Comparison of ENCODE assay signal across 8 cellular contexts in genomic region chr5:100647461-100648230, GRCh38.
DNase-seq lines count a peak whose midpoint lies in the region; ATAC-seq and TF ChIP-seq lines count a peak whose summit lies in the region.
"Had no signal": no experiment of that assay in that cellular context is flagged by ENCODE, and none has a peak within 500 bp of the region (broad histone marks: within the 10 kb centered on the region; RNA-seq: fewer than 3 reads in every experiment).

No MANE protein-coding gene starts in this region.

- no peak overlapping the region for H3K27ac Mint-ChIP-seq in WTC11
- H3K27ac Mint-ChIP-seq: dendritic cell treated with granulocyte-macrophage colony-stimulating factor and Interleukin-4, amounts not matched to agents 40 ng/mL and 50 ng/mL, for 4 days had no signal

- CTCF ChIA-PET in WTC11 (lab: Charles Lee) = interaction anchor here (1.2 kb wide), 1 partner anchor 126 kb away, joined by 3 read pairs; no protein-coding TSS in a partner anchor

- ATAC-seq in GM21381 (IDR thresholded peaks at IDR 0.05; ENCODE audit: unreplicated experiment) (peak; percentile 66), lung (ENCODE audit: insufficient read depth, low FRiP score) (peak; percentile 41), WTC11 (no peak; the same call in 1 of the 2 replicates)

- H3K27me3 ChIP-seq in lung (ENCODE audit: control insufficient read depth, insufficient read depth) = no peaks in the 10 kb centered on the region

- peaks cover 39% of the 10 kb centered on the region for H3K4me1 Mint-ChIP-seq in WTC11

- TF ChIP-seq CTCF in GM12865 (IDR thresholded peaks at IDR 0.05; ENCODE audit: insufficient read depth, low read depth, low read length, missing control alignments) (no peak), lung (IDR thresholded peaks at IDR 0.05; ENCODE audit: control extremely low read depth, extremely low read depth) (no peak), WTC11 (IDR thresholded peaks at IDR 0.05) (no peak)

- no peaks in the 10 kb centered on the region for H3K9me3 Mint-ChIP-seq in WTC11
- H3K9me3 Mint-ChIP-seq: dendritic cell treated with granulocyte-macrophage colony-stimulating factor and Interleukin-4, amounts not matched to agents 40 ng/mL and 50 ng/mL, for 4 days had no signal

- 62 to 73% methylated on average over 10 of the region's 10 CpGs for WGBS in lung, 2 donors

- in situ Hi-C loops in KBM-7 (cut with MboI; ENCODE audit: low pct_unique_long_range_greater_than_20kb, low sequenced_read_pairs) = no loop called here

- H3K4me1 ChIP-seq in lung (ENCODE audit: control insufficient read depth in 2 of 2, insufficient read depth in 2 of 2, low read length in 2 of 2) = no peaks in the 10 kb centered on the region

- H3K4me3 ChIP-seq in GM12865 (ENCODE audit: low read depth, low read length) (no peak overlapping the region), lung (no peak overlapping the region)

- DNase-seq in GM12865 (ENCODE audit: low read depth) (peak; percentile 12), KBM-7 (peak; percentile 74), lung (ENCODE audit: low spot score) (peak; percentile 78), WTC11 (ENCODE audit: low spot score) (no peak)
- peak; percentile 63 for DNase-seq in activated effector memory CD4-positive, alpha-beta T cell treated with anti-CD3 and anti-CD28 coated beads, Interleukin-2, amount 50 U/mL, for 16 hours
- no peak for DNase-seq in stimulated activated naive CD4-positive, alpha-beta T cell (lab: John Stamatoyannopoulos, UW)

- POLR2A ChIA-PET in WTC11 (lab: Charles Lee) = no interaction called here

- H3K27me3 Mint-ChIP-seq in WTC11 (ENCODE audit: low read depth) = no peaks in the 10 kb centered on the region
- H3K27me3 Mint-ChIP-seq: dendritic cell treated with granulocyte-macrophage colony-stimulating factor and Interleukin-4, amounts not matched to agents 40 ng/mL and 50 ng/mL, for 4 days had no signal

- no peak overlapping the region for H3K27ac ChIP-seq in lung (ENCODE audit: low read depth in 1 of 2, low read length in 1 of 2)

- H3K9me3 ChIP-seq in lung (ENCODE audit: control insufficient read depth in 2 of 2, insufficient read depth in 1 of 2, low read length in 1 of 2) = peaks cover 0 to 2% of the 10 kb centered on the region in 2 donors

- H3K4me3 Mint-ChIP-seq in WTC11 = no peak overlapping the region
- H3K4me3 Mint-ChIP-seq: dendritic cell treated with granulocyte-macrophage colony-stimulating factor and Interleukin-4, amounts not matched to agents 40 ng/mL and 50 ng/mL, for 4 days had no signal

- H3K36me3 Mint-ChIP-seq in WTC11 = no peaks in the 10 kb centered on the region

- H3K36me3 ChIP-seq in lung (ENCODE audit: control insufficient read depth in 2 of 2, insufficient read depth in 2 of 2, low read length in 2 of 2) = no peaks in the 10 kb centered on the region

TF ChIP-seq in WTC11, 78 proteins besides CTCF, POLR2A, EP300 and RAD21:
- TF ChIP-seq, protein P1, sequence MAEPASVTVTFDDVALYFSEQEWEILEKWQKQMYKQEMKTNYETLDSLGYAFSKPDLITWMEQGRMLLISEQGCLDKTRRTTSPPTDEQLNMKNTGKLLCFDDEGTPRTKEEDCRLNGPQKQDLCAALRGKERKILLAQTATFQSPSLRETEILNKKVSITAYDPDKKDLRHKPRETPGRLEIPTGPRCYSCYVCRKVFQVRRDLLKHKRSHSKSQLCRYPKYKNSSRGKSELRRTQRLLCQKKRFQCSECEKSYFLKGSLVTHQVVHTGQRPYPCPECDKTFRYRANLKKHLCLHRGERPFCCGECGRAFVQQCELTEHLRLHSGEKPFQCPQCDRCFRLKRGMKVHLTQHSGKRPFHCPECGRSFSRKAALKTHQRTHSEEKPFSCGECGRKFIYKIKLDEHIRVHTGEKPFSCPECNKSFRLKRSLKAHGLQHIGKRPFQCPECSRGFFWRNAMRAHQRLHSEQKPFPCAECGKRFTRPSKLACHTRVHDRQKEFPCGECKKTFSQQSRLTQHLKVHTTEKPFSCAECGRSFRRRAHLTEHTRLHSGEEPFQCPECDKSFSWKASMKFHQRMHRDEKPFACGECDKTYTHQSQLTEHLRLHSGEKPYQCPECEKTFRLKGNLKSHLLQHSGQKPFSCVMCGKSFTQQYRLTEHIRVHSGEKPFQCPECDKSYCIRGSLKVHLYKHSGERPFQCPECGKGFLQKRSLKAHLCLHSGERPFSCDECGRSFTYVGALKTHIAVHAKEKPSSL (CRISPR knock-in tag; conservative IDR thresholded peaks at IDR 0.05) = no peak
- TF ChIP-seq KAT7 (CRISPR knock-in tag; IDR thresholded peaks at IDR 0.05; ENCODE audit: borderline replicate concordance) (no peak), OVOL2 (CRISPR knock-in tag; IDR thresholded peaks at IDR 0.05; ENCODE audit: borderline replicate concordance) (no peak), ZNF423 (CRISPR knock-in tag; IDR thresholded peaks at IDR 0.05) (no peak), GTF2I (CRISPR knock-in tag; conservative IDR thresholded peaks at IDR 0.05) (no peak), ETV6 (CRISPR knock-in tag; IDR thresholded peaks at IDR 0.05) (no peak), MLX (CRISPR knock-in tag; IDR thresholded peaks at IDR 0.05) (no peak), ATF1 (CRISPR knock-in tag; IDR thresholded peaks at IDR 0.05) (no peak), IRF2 (CRISPR knock-in tag; IDR thresholded peaks at IDR 0.05; ENCODE audit: borderline replicate concordance, low read depth) (no peak), ELF4 (CRISPR knock-in tag; IDR thresholded peaks at IDR 0.05; ENCODE audit: low read depth) (no peak), TCF7 (CRISPR knock-in tag; IDR thresholded peaks at IDR 0.05; ENCODE audit: low read depth) (no peak), E2F4 (CRISPR knock-in tag; IDR thresholded peaks at IDR 0.05; ENCODE audit: borderline replicate concordance, low read depth) (no peak), ZBTB21 (CRISPR knock-in tag; IDR thresholded peaks at IDR 0.05; ENCODE audit: borderline replicate concordance) (no peak), USF2 (CRISPR knock-in tag; IDR thresholded peaks at IDR 0.05) (no peak)
- TF ChIP-seq, protein P2, sequence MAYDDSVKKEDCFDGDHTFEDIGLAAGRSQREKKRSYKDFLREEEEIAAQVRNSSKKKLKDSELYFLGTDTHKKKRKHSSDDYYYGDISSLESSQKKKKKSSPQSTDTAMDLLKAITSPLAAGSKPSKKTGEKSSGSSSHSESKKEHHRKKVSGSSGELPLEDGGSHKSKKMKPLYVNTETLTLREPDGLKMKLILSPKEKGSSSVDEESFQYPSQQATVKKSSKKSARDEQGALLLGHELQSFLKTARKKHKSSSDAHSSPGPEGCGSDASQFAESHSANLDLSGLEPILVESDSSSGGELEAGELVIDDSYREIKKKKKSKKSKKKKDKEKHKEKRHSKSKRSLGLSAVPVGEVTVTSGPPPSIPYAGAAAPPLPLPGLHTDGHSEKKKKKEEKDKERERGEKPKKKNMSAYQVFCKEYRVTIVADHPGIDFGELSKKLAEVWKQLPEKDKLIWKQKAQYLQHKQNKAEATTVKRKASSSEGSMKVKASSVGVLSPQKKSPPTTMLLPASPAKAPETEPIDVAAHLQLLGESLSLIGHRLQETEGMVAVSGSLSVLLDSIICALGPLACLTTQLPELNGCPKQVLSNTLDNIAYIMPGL (CRISPR knock-in tag; IDR thresholded peaks at IDR 0.05) = no peak
- TF ChIP-seq, protein P3, sequence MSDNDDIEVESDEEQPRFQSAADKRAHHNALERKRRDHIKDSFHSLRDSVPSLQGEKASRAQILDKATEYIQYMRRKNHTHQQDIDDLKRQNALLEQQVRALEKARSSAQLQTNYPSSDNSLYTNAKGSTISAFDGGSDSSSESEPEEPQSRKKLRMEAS (CRISPR knock-in tag; IDR thresholded peaks at IDR 0.05) = no peak
- TF ChIP-seq, protein P4, sequence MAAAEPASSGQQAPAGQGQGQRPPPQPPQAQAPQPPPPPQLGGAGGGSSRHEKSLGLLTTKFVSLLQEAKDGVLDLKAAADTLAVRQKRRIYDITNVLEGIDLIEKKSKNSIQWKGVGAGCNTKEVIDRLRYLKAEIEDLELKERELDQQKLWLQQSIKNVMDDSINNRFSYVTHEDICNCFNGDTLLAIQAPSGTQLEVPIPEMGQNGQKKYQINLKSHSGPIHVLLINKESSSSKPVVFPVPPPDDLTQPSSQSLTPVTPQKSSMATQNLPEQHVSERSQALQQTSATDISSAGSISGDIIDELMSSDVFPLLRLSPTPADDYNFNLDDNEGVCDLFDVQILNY (CRISPR knock-in tag; IDR thresholded peaks at IDR 0.05) = no peak
- TF ChIP-seq, protein P5, sequence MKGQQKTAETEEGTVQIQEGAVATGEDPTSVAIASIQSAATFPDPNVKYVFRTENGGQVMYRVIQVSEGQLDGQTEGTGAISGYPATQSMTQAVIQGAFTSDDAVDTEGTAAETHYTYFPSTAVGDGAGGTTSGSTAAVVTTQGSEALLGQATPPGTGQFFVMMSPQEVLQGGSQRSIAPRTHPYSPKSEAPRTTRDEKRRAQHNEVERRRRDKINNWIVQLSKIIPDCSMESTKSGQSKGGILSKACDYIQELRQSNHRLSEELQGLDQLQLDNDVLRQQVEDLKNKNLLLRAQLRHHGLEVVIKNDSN (CRISPR knock-in tag; IDR thresholded peaks at IDR 0.05) = no peak

Comparison
In these comparisons a context has a peak if more than half of its experiments do, and no peak if none do; other contexts are left out.
1. DNase-seq: peak in GM12865 (single experiment), KBM-7 (single experiment), activated effector memory CD4-positive, alpha-beta T cell treated with anti-CD3 and anti-CD28 coated beads, Interleukin-2, amount 50 U/mL, for 16 hours (single experiment) and lung (single experiment); none in stimulated activated naive CD4-positive, alpha-beta T cell (0 of 6) and WTC11 (single experiment).